ENCODE assay signal across 15 cellular contexts in the genomic region with DNA sequence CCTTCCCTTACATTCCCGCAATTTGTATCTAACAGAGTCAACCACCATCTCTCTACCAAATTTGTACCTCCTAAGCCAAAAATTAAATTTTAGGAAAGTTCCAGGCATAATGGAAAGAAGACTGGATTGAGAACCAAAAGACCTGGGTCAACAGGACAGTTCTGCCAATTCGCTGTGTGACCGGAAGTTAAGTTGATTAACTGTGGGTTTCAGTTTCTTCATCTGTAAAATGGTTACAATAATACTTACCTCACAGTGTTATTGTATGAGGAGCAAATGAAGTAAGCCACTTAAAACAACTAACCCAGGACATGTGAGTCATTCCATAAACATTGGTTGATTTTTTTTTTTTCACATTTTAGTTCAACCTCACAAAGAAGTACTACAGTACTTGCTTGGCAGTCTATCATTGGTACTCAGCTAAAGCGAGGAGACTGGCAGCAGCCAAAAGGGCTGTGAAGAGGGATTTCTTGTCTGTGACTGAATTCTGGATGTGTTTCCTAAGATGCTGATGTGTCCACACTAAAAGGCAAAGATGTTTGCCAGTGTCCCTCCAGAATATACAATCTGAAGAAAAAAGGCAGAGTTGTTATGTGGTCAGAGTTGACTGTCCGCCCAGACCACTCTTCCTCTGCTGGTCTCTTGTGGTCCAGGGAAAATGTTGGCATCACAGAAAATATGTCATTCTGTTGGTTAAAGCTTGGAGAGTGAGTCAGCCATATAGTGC.
DNase-seq lines count a peak whose midpoint lies in the region; ATAC-seq and TF ChIP-seq lines count a peak whose summit lies in the region.
"Had no signal": no experiment of that assay in that cellular context is flagged by ENCODE, and none has a peak within 500 bp of the region (broad histone marks: within the 10 kb centered on the region; RNA-seq: fewer than 3 reads in every experiment).

No MANE protein-coding gene starts in this region.

- H3K36me3 ChIP-seq in PC-9 (ENCODE audit: low read depth) = no peaks in the 10 kb centered on the region
- no peaks in the 10 kb centered on the region for H3K36me3 ChIP-seq in endodermal cell (ENCODE audit: control insufficient read depth, insufficient read depth, low read length)
- no peaks in the 10 kb centered on the region for H3K36me3 ChIP-seq in effector memory CD4-positive, alpha-beta T cell (ENCODE audit: control insufficient read depth, insufficient read depth, low read length)

- no peak overlapping the region for H3K4me2 ChIP-seq in PC-9
- H3K4me2 ChIP-seq: GM23338, hepatocyte had no signal

- peaks cover 2% of the 10 kb centered on the region for H3K9me3 Mint-ChIP-seq in endodermal cell
- H3K9me3 Mint-ChIP-seq: GM23338 had no signal

- no peak overlapping the region for H3K4me3 ChIP-seq in PC-9
- H3K4me3 ChIP-seq in skeletal muscle cell (ENCODE audit: low read depth, low read length) = no peak overlapping the region
- H3K4me3 ChIP-seq in endodermal cell (ENCODE audit: low read length) = no peak overlapping the region
- no peak overlapping the region for H3K4me3 ChIP-seq in effector memory CD4-positive, alpha-beta T cell (ENCODE audit: insufficient read depth, low read depth, low read length, poor library complexity, severe bottlenecking)
- H3K4me3 ChIP-seq: GM23338, hepatocyte had no signal

- H3K4me3 Mint-ChIP-seq in endodermal cell = no peak overlapping the region
- H3K4me3 Mint-ChIP-seq: CD4-positive, alpha-beta memory T cell; GM23338; T-cell had no signal

- no peaks in the 10 kb centered on the region for H3K27me3 ChIP-seq in PC-9 (ENCODE audit: insufficient read depth, low read depth)
- no peaks in the 10 kb centered on the region for H3K27me3 ChIP-seq in endodermal cell (ENCODE audit: control insufficient read depth, insufficient read depth, low read length, poor library complexity, severe bottlenecking)
- H3K27me3 ChIP-seq in effector memory CD4-positive, alpha-beta T cell (replicated peaks; ENCODE audit: control insufficient read depth, insufficient read depth, low read length, poor library complexity, severe bottlenecking) = no peaks in the 10 kb centered on the region
- H3K27me3 ChIP-seq: hepatocyte had no signal

- peaks cover 6% of the 10 kb centered on the region; the same call in 1 of the 2 replicates for H3K9me3 ChIP-seq in PC-9 (ENCODE audit: insufficient read depth, low read depth)
- no peaks in the 10 kb centered on the region for H3K9me3 ChIP-seq in endodermal cell (ENCODE audit: control insufficient read depth, low read length)
- no peaks in the 10 kb centered on the region for H3K9me3 ChIP-seq in effector memory CD4-positive, alpha-beta T cell (ENCODE audit: control insufficient read depth, low read length)

- no peak overlapping the region for H2AFZ ChIP-seq in PC-9
- H2AFZ ChIP-seq: GM23338, hepatocyte had no signal

- no peaks in the 10 kb centered on the region for H3K36me3 Mint-ChIP-seq in endodermal cell (ENCODE audit: low read depth)
- H3K36me3 Mint-ChIP-seq: CD4-positive, alpha-beta memory T cell; T-cell had no signal

- peaks cover 28% of the 10 kb centered on the region for H3K4me1 ChIP-seq in PC-9 (replicated peaks; ENCODE audit: insufficient read depth)
- H3K4me1 ChIP-seq in endodermal cell (ENCODE audit: control insufficient read depth, insufficient read depth, low read length) = no peaks in the 10 kb centered on the region
- H3K4me1 ChIP-seq in effector memory CD4-positive, alpha-beta T cell (ENCODE audit: control insufficient read depth, insufficient read depth, low read length, poor library complexity, severe bottlenecking) = no peaks in the 10 kb centered on the region

- WGBS in endodermal cell (ENCODE audit: insufficient coverage in 1 of 2, insufficient read length in 1 of 2), 2 experiments = 80 to 92% methylated on average over 1 to 5 of the region's 5 CpGs

- no peak overlapping the region for H3K27ac Mint-ChIP-seq in endodermal cell
- H3K27ac Mint-ChIP-seq: CD4-positive, alpha-beta memory T cell; GM23338; T-cell had no signal

- no peak for ATAC-seq in GM19395 (IDR thresholded peaks at IDR 0.05; ENCODE audit: unreplicated experiment)
- ATAC-seq: GM23338, T-cell had no signal

- CTCF ChIA-PET in PC-9 (lab: Charles Lee) = no interaction called here

- peak; percentile 76 for DNase-seq in Daoy (ENCODE audit: low read depth)
- peak; percentile 4 to 41 for DNase-seq in PC-9
- peak; percentile 68 for DNase-seq in epithelial cell of prostate (ENCODE audit: low read depth, low spot score)
- DNase-seq in skeletal muscle cell (ENCODE audit: low read depth) = peak; percentile 58
- DNase-seq in endodermal cell = no peak
- DNase-seq in effector memory CD4-positive, alpha-beta T cell = no peak
- no peak for DNase-seq in NCI-H2196 (lab: John Stamatoyannopoulos, UW; ENCODE audit: unreplicated experiment)
- DNase-seq: activated CD4-positive, alpha-beta T cell treated with anti-CD3 and anti-CD28 coated beads, Interleukin-2, amount 50 U/mL, for 48 hours; activated gamma-delta T cell treated with Interleukin-2 at 50 U/mL for 16 hours; CD4-positive, alpha-beta memory T cell; NCI-H1694; T-cell had no signal

- intact Hi-C loops in PC-9 (cut with micrococcal nuclease; ENCODE audit: unreplicated experiment) = loop anchor here (10.0 kb wide), 1 partner anchor 176 kb away; no protein-coding TSS in a partner anchor

- no peak for TF ChIP-seq CTCF in PC-9 (conservative IDR thresholded peaks at IDR 0.05)
- no peak for TF ChIP-seq CTCF in endodermal cell (conservative IDR thresholded peaks at IDR 0.05)

- no peaks in the 10 kb centered on the region for H4K20me1 ChIP-seq in PC-9 (ENCODE audit: insufficient read depth)

- no peaks in the 10 kb centered on the region for H3K9me2 ChIP-seq in PC-9 (ENCODE audit: insufficient read depth)

- no peak overlapping the region for H3K9ac ChIP-seq in endodermal cell (ENCODE audit: extremely low read depth, low read length, poor library complexity, severe bottlenecking)

- H3K79me2 ChIP-seq in PC-9 (ENCODE audit: low read depth) = no peaks in the 10 kb centered on the region
- H3K79me2 ChIP-seq: hepatocyte had no signal

- POLR2A ChIA-PET in PC-9 (lab: Charles Lee; ENCODE audit: unreplicated experiment) = no interaction called here

- peaks cover 5% of the 10 kb centered on the region for H3K4me1 Mint-ChIP-seq in endodermal cell
- H3K4me1 Mint-ChIP-seq: CD4-positive, alpha-beta memory T cell; GM23338; T-cell had no signal

- no peak overlapping the region for H3K27ac ChIP-seq in PC-9
- H3K27ac ChIP-seq in epithelial cell of prostate = peak overlapping the region; percentile 58
- no peak overlapping the region for H3K27ac ChIP-seq in endodermal cell (ENCODE audit: low read depth, low read length)
- no peak overlapping the region for H3K27ac ChIP-seq in effector memory CD4-positive, alpha-beta T cell (ENCODE audit: insufficient read depth, low read length, poor library complexity, severe bottlenecking)
- H3K27ac ChIP-seq: hepatocyte had no signal

- H3K27me3 Mint-ChIP-seq in endodermal cell (ENCODE audit: insufficient read depth) = no peaks in the 10 kb centered on the region
- H3K27me3 Mint-ChIP-seq: CD4-positive, alpha-beta memory T cell; T-cell had no signal

- no TSS peak for BruUV-seq in PC-9 (replicated peaks; lab: Mats Ljungman, UMichigan)

- H3F3A ChIP-seq in PC-9 (ENCODE audit: insufficient read depth, low read depth) = peaks cover 14% of the 10 kb centered on the region; the same call in 1 of the 2 replicates

Comparison
In these comparisons a context has a peak if more than half of its experiments do, and no peak if none do; other contexts are left out.
1. DNase-seq: peak in Daoy (single experiment), PC-9 (2 of 2), epithelial cell of prostate (single experiment) and skeletal muscle cell (single experiment); none in endodermal cell (single experiment), effector memory CD4-positive, alpha-beta T cell (0 of 3) and NCI-H2196 (single experiment).